ENCODE assay signal across 27 cellular contexts in genomic region chr3:171495413-171495812, GRCh38.
"Had no signal": no experiment of that assay in that cellular context is flagged by ENCODE, and none has a peak within 500 bp of the region (broad histone marks: within the 10 kb centered on the region; RNA-seq: fewer than 3 reads in every experiment).

No MANE protein-coding gene starts in this region.

- ATAC-seq: esophagus mucosa, left lobe of liver, psoas muscle had no signal

- DNase-seq: activated CD4-positive, alpha-beta T cell treated with anti-CD3 and anti-CD28 coated beads for 4 hours; activated CD4-positive, CD25-positive, alpha-beta regulatory T cell; activated CD8-positive, alpha-beta memory T cell treated with anti-CD3 and anti-CD28 coated beads for 24 hours; activated CD8-positive, alpha-beta memory T cell treated with anti-CD3 and anti-CD28 coated beads, Interleukin-2, amount 50 U/mL, for 4 hours; activated effector memory CD4-positive, alpha-beta T cell treated with anti-CD3 and anti-CD28 coated beads, Interleukin-2, amount 50 U/mL, for 16 hours; activated naive CD8-positive, alpha-beta T cell treated with anti-CD3 and anti-CD28 coated beads for 36 hours; activated T-cell treated with anti-CD3 and anti-CD28 coated beads, Interleukin-2, amount 50 U/mL, for 24 hours; amniotic stem cell; colonic mucosa; dorsolateral prefrontal cortex; effector memory CD8-positive, alpha-beta T cell; foreskin melanocyte; naive B cell; ovary; psoas muscle; spleen; stimulated activated CD4-positive, alpha-beta T cell treated with anti-CD3 and anti-CD28 coated beads, Interleukin-4, amount 100 ng/mL, for 1 hour; T1000 had no signal

- H3K9me3 Mint-ChIP-seq: effector memory CD8-positive, alpha-beta T cell; naive B cell; type B pancreatic cell had no signal

- H3K36me3 ChIP-seq: breast epithelium, colonic mucosa, neutrophil, ovary, right atrium auricular region, spleen, thoracic aorta, vagina had no signal

- H3K27ac ChIP-seq: breast epithelium, colonic mucosa, dorsolateral prefrontal cortex, neutrophil, ovary, psoas muscle, right atrium auricular region, thoracic aorta, vagina had no signal

- H3K4me3 ChIP-seq: breast epithelium, colonic mucosa, dorsolateral prefrontal cortex, lung, ovary, psoas muscle, right atrium auricular region, spleen, thoracic aorta, vagina had no signal

- H3K4me1 ChIP-seq: breast epithelium, colonic mucosa, psoas muscle, vagina had no signal

- H3K9me3 ChIP-seq: breast epithelium, colonic mucosa, neutrophil, ovary, psoas muscle, right atrium auricular region, spleen, thoracic aorta, vagina had no signal

- H3K27me3 ChIP-seq: breast epithelium, colonic mucosa, dorsolateral prefrontal cortex, neutrophil, ovary, right atrium auricular region, spleen, vagina had no signal

- H3K27me3 Mint-ChIP-seq: activated naive CD8-positive, alpha-beta T cell treated with anti-CD3 and anti-CD28 coated beads for 36 hours; activated T-cell treated with anti-CD3 and anti-CD28 coated beads, Interleukin-2, amount 50 U/mL, for 24 hours; effector memory CD8-positive, alpha-beta T cell; type B pancreatic cell had no signal

- H3K4me3 Mint-ChIP-seq: activated naive CD8-positive, alpha-beta T cell treated with anti-CD3 and anti-CD28 coated beads for 36 hours; activated T-cell treated with anti-CD3 and anti-CD28 coated beads, Interleukin-2, amount 50 U/mL, for 24 hours; naive B cell; type B pancreatic cell had no signal

- H3K27ac Mint-ChIP-seq: naive B cell, type B pancreatic cell had no signal

- H3K36me3 Mint-ChIP-seq: naive B cell, type B pancreatic cell had no signal
